6 cellular contexts compared by ENCODE assay signal in genomic region chr17:18315498-18316360, GRCh38. TPM values are rescaled to one million over a fixed set of nuclear protein-coding genes. Genes with fewer than 3 reads are reported as not detected.
DNase-seq lines count a peak whose midpoint lies in the region; ATAC-seq and TF ChIP-seq lines count a peak whose summit lies in the region.

No MANE protein-coding gene starts in this region.

- 27 to 31% methylated on average over 37 of the region's 37 CpGs for WGBS in esophagus, 2 donors

- peaks cover 38% of the 10 kb centered on the region for H3K36me3 Mint-ChIP-seq in stimulated activated memory B cell treated with anti-CD40 and anti-IgM and Interleukin-4, amounts not matched to agents 10 μg/mL and 1 μg/mL and 100 μg/mL, for 72 hours

- no peak for TF ChIP-seq CTCF in OCI-LY3 (IDR thresholded peaks at IDR 0.05; ENCODE audit: low read depth, low read length)

- H3K36me3 ChIP-seq in OCI-LY3 (replicated peaks; ENCODE audit: low read depth, low read length): no peaks in the 10 kb centered on the region
- peaks cover 0 to 25% of the 10 kb centered on the region in 2 donors for H3K36me3 ChIP-seq in esophagus (ENCODE audit: control insufficient read depth in 2 of 2, insufficient read depth in 2 of 2, low read length in 1 of 2)

- H3K9ac ChIP-seq in OCI-LY3 (ENCODE audit: low read length): peak overlapping the region; percentile 68

- H3K4me1 ChIP-seq in OCI-LY3 (ENCODE audit: low read length) (0 out of 2 replicates have a peak, but pooled peaks cover 4% of the 10 kb centered on the region), esophagus (ENCODE audit: control insufficient read depth in 2 of 2, insufficient read depth in 2 of 2, low read length in 1 of 2) (peaks cover 16 to 26% of the 10 kb centered on the region in 2 donors)

- peak overlapping the region; percentile 79 for H3K27ac ChIP-seq in OCI-LY3 (ENCODE audit: low read length)
- H3K27ac ChIP-seq in esophagus (ENCODE audit: low read depth in 2 of 2, low read length in 1 of 2): peak overlapping the region; percentile 95 to 96

- H3K9me3 ChIP-seq in OCI-LY3 (ENCODE audit: insufficient read depth, low read length) (no peaks in the 10 kb centered on the region), esophagus (ENCODE audit: control insufficient read depth in 2 of 2, insufficient read depth in 1 of 2, low read depth in 1 of 2, low read length in 1 of 2) (no peaks in the 10 kb centered on the region)

- DNase-seq in GF-D8 (lab: John Stamatoyannopoulos, UW) (peak; percentile 42), inferior parietal cortex (ENCODE audit: extremely low spot score) (no peak)

- H3K9me3 Mint-ChIP-seq in stimulated activated memory B cell treated with anti-CD40 and anti-IgM and Interleukin-4, amounts not matched to agents 10 μg/mL and 1 μg/mL and 100 μg/mL, for 72 hours: no peaks in the 10 kb centered on the region

- H3K4me3 Mint-ChIP-seq in stimulated activated memory B cell treated with anti-CD40 and anti-IgM and Interleukin-4, amounts not matched to agents 10 μg/mL and 1 μg/mL and 100 μg/mL, for 72 hours: peak overlapping the region; percentile 81

- ATAC-seq in stimulated activated memory B cell treated with anti-CD40 and anti-IgM and Interleukin-4, amounts not matched to agents 10 μg/mL and 1 μg/mL and 100 μg/mL, for 72 hours: peak; percentile 49
- ATAC-seq in HG03025 (IDR thresholded peaks at IDR 0.05; ENCODE audit: low FRiP score, unreplicated experiment): no peak

- peak overlapping the region; percentile 92 for H3K4me3 ChIP-seq in OCI-LY3 (ENCODE audit: low read length)
- peak overlapping the region; percentile 76 to 82 for H3K4me3 ChIP-seq in esophagus (ENCODE audit: low read depth in 1 of 2, low read length in 2 of 2)

- H3K4me1 Mint-ChIP-seq in stimulated activated memory B cell treated with anti-CD40 and anti-IgM and Interleukin-4, amounts not matched to agents 10 μg/mL and 1 μg/mL and 100 μg/mL, for 72 hours: peaks cover 79% of the 10 kb centered on the region

- H3K4me2 ChIP-seq in OCI-LY3 (ENCODE audit: low read length): peak overlapping the region; percentile 62

- H3K79me2 ChIP-seq in OCI-LY3 (ENCODE audit: low read length): peaks cover 54% of the 10 kb centered on the region

- H2AFZ ChIP-seq in OCI-LY3 (ENCODE audit: low read depth, low read length): peak overlapping the region; percentile 83; the same call in 1 of the 2 replicates

- no peaks in the 10 kb centered on the region for H4K20me1 ChIP-seq in OCI-LY3 (ENCODE audit: insufficient read depth, low read length)

- H3K27me3 ChIP-seq in OCI-LY3 (ENCODE audit: low read depth, low read length) (no peaks in the 10 kb centered on the region), esophagus (ENCODE audit: control insufficient read depth in 1 of 2, insufficient read depth in 2 of 2, low read length in 2 of 2) (no peaks in the 10 kb centered on the region)

- H3K27me3 Mint-ChIP-seq in stimulated activated memory B cell treated with anti-CD40 and anti-IgM and Interleukin-4, amounts not matched to agents 10 μg/mL and 1 μg/mL and 100 μg/mL, for 72 hours: no peaks in the 10 kb centered on the region

- peak overlapping the region; percentile 94 for H3K27ac Mint-ChIP-seq in stimulated activated memory B cell treated with anti-CD40 and anti-IgM and Interleukin-4, amounts not matched to agents 10 μg/mL and 1 μg/mL and 100 μg/mL, for 72 hours

RNA-seq across cellular contexts. Expression of gene SMCR8, which starts 0.6 kb away (rescaled TPM):
- 1 to 10 TPM; 3.2 to 3.6 TPM for polyA plus RNA-seq in esophagus

RNA-seq across cellular contexts. Expression of gene TOP3A, which starts 0.9 kb away (rescaled TPM):
- polyA plus RNA-seq in esophagus: 10 to 100 TPM in 1 of 2 donors, 1 to 10 TPM in 1; 9.4 to 14.6 TPM

RNA-seq across cellular contexts. Expression of gene SHMT1, which starts 47.6 kb away (rescaled TPM):
- 10 to 100 TPM; 70.8 to 73.6 TPM for polyA plus RNA-seq in esophagus

RNA-seq across cellular contexts. Expression of gene MIEF2, which starts 55.3 kb away (rescaled TPM):
- polyA plus RNA-seq in esophagus: 10 to 100 TPM in 1 of 2 donors, 1 to 10 TPM in 1; 7.6 to 11.4 TPM

RNA-seq across cellular contexts. Expression of gene FLII, which starts 57.2 kb away (rescaled TPM):
- polyA plus RNA-seq in esophagus: 100 to 1,000 TPM; 218 to 258 TPM
